ENCODE assay signal across 8 cellular contexts in genomic region chr1:67732750-67733151, GRCh38. TPM values are rescaled to one million over a fixed set of nuclear protein-coding genes. Genes with fewer than 3 reads are reported as not detected.
A peak's percentile ranks its signal among the peaks of the same experiment; 100 is the strongest.
DNase-seq lines count a peak whose midpoint lies in the region; ATAC-seq and TF ChIP-seq lines count a peak whose summit lies in the region.

No MANE protein-coding gene starts in this region.

- intact Hi-C loops in Panc1 (cut with micrococcal nuclease; ENCODE audit: unreplicated experiment): no loop called here

- H3K9me3 ChIP-seq in Panc1 (ENCODE audit: control insufficient read depth, insufficient read depth, low read depth, low read length): no peaks in the 10 kb centered on the region

- H3K4me1 Mint-ChIP-seq in nephron (peaks cover 57% of the 10 kb centered on the region), endothelial cell (ENCODE audit: unreplicated experiment) (peaks cover 36% of the 10 kb centered on the region)

- DNase-seq in Panc1 (ENCODE audit: low read depth, low spot score): no peak
- no peak for DNase-seq in epidermal melanocyte (ENCODE audit: insufficient read length, low spot score)
- DNase-seq in islet precursor cell: no peak
- no peak for DNase-seq in activated naive CD4-positive, alpha-beta T cell treated with anti-CD3 and anti-CD28 coated beads, Interleukin-2, amount 50 U/mL, for 72 hours (ENCODE audit: low spot score in 2 of 2)
- no peak for DNase-seq in endothelial cell (ENCODE audit: low spot score)

- H3K27ac ChIP-seq in Panc1 (ENCODE audit: low read length): no peak overlapping the region

- H3K9me3 Mint-ChIP-seq in nephron: no peaks in the 10 kb centered on the region
- H3K9me3 Mint-ChIP-seq in activated naive CD4-positive, alpha-beta T cell treated with anti-CD3 and anti-CD28 coated beads, Interleukin-2, amount 50 U/mL, for 72 hours: no peaks in the 10 kb centered on the region
- no peaks in the 10 kb centered on the region for H3K9me3 Mint-ChIP-seq in endothelial cell (ENCODE audit: unreplicated experiment)

- H3K4me3 Mint-ChIP-seq in nephron (no peak overlapping the region), endothelial cell (ENCODE audit: unreplicated experiment) (no peak overlapping the region)

- peaks cover 18% of the 10 kb centered on the region for H3K4me1 ChIP-seq in Panc1 (ENCODE audit: control insufficient read depth, insufficient read depth, low read length)

- ATAC-seq in GM18519 (IDR thresholded peaks at IDR 0.05; ENCODE audit: low FRiP score, unreplicated experiment) (peak; percentile 32), HG02798 (IDR thresholded peaks at IDR 0.05; ENCODE audit: poor library complexity, unreplicated experiment) (peak; percentile 59), Panc1 (0 out of 2 replicates have a peak, but pooled peaks have one; percentile 55)
- ATAC-seq in activated naive CD4-positive, alpha-beta T cell treated with anti-CD3 and anti-CD28 coated beads, Interleukin-2, amount 50 U/mL, for 72 hours: no peak

- H3K27ac Mint-ChIP-seq in nephron: peak overlapping the region; percentile 30 to 67 (median 49)
- H3K27ac Mint-ChIP-seq in activated naive CD4-positive, alpha-beta T cell treated with anti-CD3 and anti-CD28 coated beads, Interleukin-2, amount 50 U/mL, for 72 hours: no peak overlapping the region
- H3K27ac Mint-ChIP-seq in endothelial cell (ENCODE audit: unreplicated experiment): no peak overlapping the region

- H3K27me3 Mint-ChIP-seq in nephron (ENCODE audit: low read depth): no peaks in the 10 kb centered on the region
- H3K27me3 Mint-ChIP-seq in endothelial cell (ENCODE audit: unreplicated experiment): peaks cover 2% of the 10 kb centered on the region

- in situ Hi-C loops in Panc1 (cut with HindIII; ENCODE audit: low pct_unique_long_range_greater_than_20kb, low sequenced_read_pairs): no loop called here

- TF ChIP-seq CTCF in Panc1 (IDR thresholded peaks at IDR 0.05) (no peak), nephron (IDR thresholded peaks at IDR 0.05; ENCODE audit: unreplicated experiment in 3 of 3) (no peak), endothelial cell (IDR thresholded peaks at IDR 0.05; ENCODE audit: unreplicated experiment) (no peak)

- H3K27me3 ChIP-seq in Panc1 (ENCODE audit: control insufficient read depth, insufficient read depth, low read length): no peaks in the 10 kb centered on the region

- H3K36me3 ChIP-seq in Panc1 (ENCODE audit: control insufficient read depth, insufficient read depth, low read length): no peaks in the 10 kb centered on the region

- no TSS peak for BruUV-seq in Panc1 (replicated peaks; lab: Mats Ljungman, UMichigan)

- CTCF ChIA-PET in Panc1 (lab: Charles Lee): no interaction called here

- H3K36me3 Mint-ChIP-seq in nephron (ENCODE audit: low read depth) (no peaks in the 10 kb centered on the region), endothelial cell (ENCODE audit: low read depth, unreplicated experiment) (no peaks in the 10 kb centered on the region)
- H3K36me3 Mint-ChIP-seq in activated naive CD4-positive, alpha-beta T cell treated with anti-CD3 and anti-CD28 coated beads, Interleukin-2, amount 50 U/mL, for 72 hours: peaks cover 0 to 8% of the 10 kb centered on the region in 2 donors

- no peak overlapping the region for H3K4me3 ChIP-seq in Panc1 (ENCODE audit: low read depth in 2 of 2, low read length in 2 of 2)

- POLR2A ChIA-PET in Panc1 (lab: Charles Lee): no interaction called here

RNA-seq across cellular contexts. Expression of gene GADD45A, which starts 47.8 kb away (rescaled TPM):
- total RNA-seq in Panc1 (2021; ENCODE audit: unreplicated experiment) (106 TPM), endothelial cell (ENCODE audit: unreplicated experiment) (46.5 TPM)
- 91.6 TPM for polyA plus RNA-seq in Panc1 (2012; ENCODE audit: insufficient read length)
- 10 to 100 TPM; 26.3 to 78.8 TPM for total RNA-seq in activated naive CD4-positive, alpha-beta T cell treated with anti-CD3 and anti-CD28 coated beads, Interleukin-2, amount 50 U/mL, for 72 hours

Comparison
In these comparisons a context has a peak if more than half of its experiments do, and no peak if none do; other contexts are left out.
1. ATAC-seq: peak in GM18519 (single experiment), HG02798 (single experiment) and Panc1 (single experiment); none in activated naive CD4-positive, alpha-beta T cell treated with anti-CD3 and anti-CD28 coated beads, Interleukin-2, amount 50 U/mL, for 72 hours (0 of 2).
2. H3K27ac Mint-ChIP-seq: peak in nephron (3 of 3); none in activated naive CD4-positive, alpha-beta T cell treated with anti-CD3 and anti-CD28 coated beads, Interleukin-2, amount 50 U/mL, for 72 hours (0 of 2) and endothelial cell (single experiment).